In genomic region chr9:130426883-130427282, GRCh38 we compare ENCODE assay signal across 12 cellular contexts. TPM values are rescaled to one million over a fixed set of nuclear protein-coding genes. Genes with fewer than 3 reads are reported as not detected.
DNase-seq lines count a peak whose midpoint lies in the region; ATAC-seq and TF ChIP-seq lines count a peak whose summit lies in the region.
"Had no signal": no experiment of that assay in that cellular context is flagged by ENCODE, and none has a peak within 500 bp of the region (broad histone marks: within the 10 kb centered on the region; RNA-seq: fewer than 3 reads in every experiment).

No MANE protein-coding gene starts in this region.

- H3K36me3 ChIP-seq in PC-3 (ENCODE audit: low read depth, low read length): no peaks in the 10 kb centered on the region
- H3K36me3 ChIP-seq: esophagus squamous epithelium, pancreas had no signal

- BruUV-seq in PC-3 (replicated peaks; lab: Mats Ljungman, UMichigan): no TSS peak

- H3K4me1 ChIP-seq in PC-3 (ENCODE audit: insufficient read depth, low read length): peaks cover 7% of the 10 kb centered on the region
- H3K4me1 ChIP-seq: pancreas had no signal

- H4K20me1 ChIP-seq in PC-3 (ENCODE audit: low read length): no peaks in the 10 kb centered on the region

- DNase-seq in GM04504 (ENCODE audit: low read depth) (peak; percentile 76), PC-3 (peak; percentile 77), fibroblast of gingiva (ENCODE audit: low read depth) (peak; percentile 55), pulmonary artery endothelial cell (ENCODE audit: low read depth, low spot score) (peak; percentile 56), T-helper 9 cell (no peak), NCI-H1105 (lab: John Stamatoyannopoulos, UW) (no peak)
- DNase-seq: activated T-cell treated with anti-CD3 and anti-CD28 coated beads for 4 hours, esophagus squamous epithelium, SHP77 had no signal

- H2AFZ ChIP-seq in PC-3 (ENCODE audit: low read length): peak overlapping the region; percentile 53; the same call in 1 of the 2 replicates

- no peaks in the 10 kb centered on the region for H3K27me3 ChIP-seq in PC-3 (ENCODE audit: low read length)
- H3K27me3 ChIP-seq: pancreas had no signal

- 0 out of 2 replicates have a peak overlapping the region, but pooled peaks have one; percentile 30 for H3K27ac ChIP-seq in PC-3 (ENCODE audit: low read length)
- H3K27ac ChIP-seq: esophagus squamous epithelium, pancreas had no signal

- CTCF ChIA-PET in PC-3 (lab: Charles Lee): interaction anchor here (0.6 kb wide), 1 partner anchor 182 kb away, joined by 3 read pairs; no protein-coding TSS in a partner anchor

- ATAC-seq in PC-3 (peak; percentile 98), GM21390 (IDR thresholded peaks at IDR 0.05; ENCODE audit: unreplicated experiment) (no peak), HG03280 (IDR thresholded peaks at IDR 0.05; ENCODE audit: unreplicated experiment) (no peak)

- TF ChIP-seq CTCF in PC-3 (conservative IDR thresholded peaks at IDR 0.05; ENCODE audit: low read depth, low read length): no peak

- no peaks in the 10 kb centered on the region for H3K9me3 ChIP-seq in PC-3 (ENCODE audit: low read length)
- H3K9me3 ChIP-seq: pancreas had no signal

- H3K4me3 ChIP-seq in PC-3 (ENCODE audit: low read length): no peak overlapping the region
- H3K4me3 ChIP-seq: esophagus squamous epithelium, pancreas had no signal

- no peaks in the 10 kb centered on the region for H3F3A ChIP-seq in PC-3 (ENCODE audit: low read length, unreplicated experiment)

- POLR2A ChIA-PET in PC-3 (lab: Charles Lee; ENCODE audit: unreplicated experiment): no interaction called here

- H3K79me2 ChIP-seq in PC-3 (ENCODE audit: low read length): no peaks in the 10 kb centered on the region

- no peaks in the 10 kb centered on the region for H3K9me2 ChIP-seq in PC-3 (replicated peaks; ENCODE audit: low read length)

- intact Hi-C loops in PC-3 (cut with micrococcal nuclease): no loop called here

- H3K4me2 ChIP-seq in PC-3 (ENCODE audit: low read length): peak overlapping the region; percentile 30; the same call in 1 of the 2 replicates

- H3K9ac ChIP-seq in PC-3 (ENCODE audit: low read length): no peak overlapping the region

RNA-seq across cellular contexts. Expression of gene ASS1, which starts 17.9 kb away (rescaled TPM):
- 74.1 and 83.0 TPM in 2 replicates for total RNA-seq in PC-3 (2014; rRNA removed)
- total RNA-seq in pulmonary artery endothelial cell: 3.0 and 6.9 TPM in 2 replicates

Comparison
In these comparisons a context has a peak if more than half of its experiments do, and no peak if none do; other contexts are left out.
1. DNase-seq: peak in GM04504 (single experiment), PC-3 (single experiment), fibroblast of gingiva (single experiment) and pulmonary artery endothelial cell (single experiment); none in T-helper 9 cell (single experiment) and NCI-H1105 (single experiment).